Comparison of ENCODE assay signal across 1 cellular context in genomic region chr9:104968025-104968982, GRCh38.
TF ChIP-seq lines count a peak whose summit lies in the region.

No MANE protein-coding gene starts in this region.

TF ChIP-seq in HepG2, 621 proteins besides CTCF, POLR2A, EP300 and RAD21 (continued from another document and continues in another):
- TF ChIP-seq AHDC1 (CRISPR knock-in tag; IDR thresholded peaks at IDR 0.05; ENCODE audit: borderline replicate concordance) (no peak), RBM39 (IDR thresholded peaks at IDR 0.05; ENCODE audit: low read depth, low read length, poor library complexity, severe bottlenecking) (no peak), ZNF256 (CRISPR knock-in tag; conservative IDR thresholded peaks at IDR 0.05) (no peak), PCBP1 (IDR thresholded peaks at IDR 0.05; ENCODE audit: borderline replicate concordance, low read depth, low read length) (peak; percentile 82; the same call in 1 of the 2 replicates), KLF9 (CRISPR knock-in tag; IDR thresholded peaks at IDR 0.05; ENCODE audit: low read depth) (no peak), ZNF713 (CRISPR knock-in tag; IDR thresholded peaks at IDR 0.05) (no peak), ZNF501 (CRISPR knock-in tag; IDR thresholded peaks at IDR 0.05) (peak; percentile 40; the same call in 1 of the 2 replicates), YY1 (IDR thresholded peaks at IDR 0.05; ENCODE audit: insufficient read depth, insufficient replicate concordance, low read depth, low read length) (no peak), UBTF (CRISPR knock-in tag; IDR thresholded peaks at IDR 0.05) (0 out of 2 replicates have a peak, but pooled peaks have one; percentile 27), ZNF136 (CRISPR knock-in tag; IDR thresholded peaks at IDR 0.05; ENCODE audit: low read depth) (no peak), KDM3A (CRISPR knock-in tag; IDR thresholded peaks at IDR 0.05; ENCODE audit: low read depth) (no peak), EHMT2 (IDR thresholded peaks at IDR 0.05; ENCODE audit: borderline replicate concordance, low read depth, low read length) (no peak), ZBTB3 (CRISPR knock-in tag; IDR thresholded peaks at IDR 0.05; ENCODE audit: borderline replicate concordance, low read depth) (no peak), DRAP1 (CRISPR knock-in tag; IDR thresholded peaks at IDR 0.05) (peak; percentile 95), EZH2 (conservative IDR thresholded peaks at IDR 0.05; ENCODE audit: low read depth, low read length) (no peak), NFRKB (IDR thresholded peaks at IDR 0.05) (no peak), CAMTA2 (CRISPR knock-in tag; IDR thresholded peaks at IDR 0.05; ENCODE audit: borderline replicate concordance) (no peak), PTBP1 (IDR thresholded peaks at IDR 0.05; ENCODE audit: low read depth, low read length, poor library complexity, severe bottlenecking) (no peak), FOXM1 (CRISPR knock-in tag; IDR thresholded peaks at IDR 0.05) (no peak), ZNF296 (CRISPR knock-in tag; conservative IDR thresholded peaks at IDR 0.05) (no peak), SOX5 (CRISPR knock-in tag; IDR thresholded peaks at IDR 0.05; ENCODE audit: borderline replicate concordance) (no peak), ZNF441 (CRISPR knock-in tag; IDR thresholded peaks at IDR 0.05; ENCODE audit: borderline replicate concordance) (0 out of 2 replicates have a peak, but pooled peaks have one; percentile 28), RELA (CRISPR knock-in tag; IDR thresholded peaks at IDR 0.05) (no peak), GMEB1 (CRISPR knock-in tag; IDR thresholded peaks at IDR 0.05; ENCODE audit: borderline replicate concordance) (peak; percentile 27; the same call in 1 of the 2 replicates), BORCS8-MEF2B (CRISPR knock-in tag; IDR thresholded peaks at IDR 0.05) (peak; percentile 43; the same call in 1 of the 2 replicates), CBX5 (CRISPR knock-in tag; IDR thresholded peaks at IDR 0.05; ENCODE audit: borderline replicate concordance) (no peak; the same call in 1 of the 2 replicates), HNRNPH1 (optimal IDR thresholded peaks at IDR 0.05; ENCODE audit: low read depth, low read length) (no peak), IKZF5 (CRISPR knock-in tag; IDR thresholded peaks at IDR 0.05) (no peak; the same call in 1 of the 2 replicates), SMAD1 (CRISPR knock-in tag; IDR thresholded peaks at IDR 0.05; ENCODE audit: borderline replicate concordance, low read depth) (peak; percentile 58; the same call in 1 of the 2 replicates), ZFY (CRISPR knock-in tag; IDR thresholded peaks at IDR 0.05) (peak; percentile 65; the same call in 1 of the 2 replicates), ZNF382 (CRISPR knock-in tag; IDR thresholded peaks at IDR 0.05; ENCODE audit: borderline replicate concordance) (no peak), AHR (CRISPR knock-in tag; IDR thresholded peaks at IDR 0.05) (no peak), SP4 (CRISPR knock-in tag; IDR thresholded peaks at IDR 0.05) (peak; percentile 96), CHD4 (IDR thresholded peaks at IDR 0.05; ENCODE audit: borderline replicate concordance, low read length) (no peak), SSRP1 (CRISPR knock-in tag; IDR thresholded peaks at IDR 0.05) (no peak), ZFP82 (CRISPR knock-in tag; IDR thresholded peaks at IDR 0.05; ENCODE audit: borderline replicate concordance) (no peak), ZNF569 (CRISPR knock-in tag; IDR thresholded peaks at IDR 0.05; ENCODE audit: borderline replicate concordance) (no peak), ZBTB7B (CRISPR knock-in tag; IDR thresholded peaks at IDR 0.05) (no peak), KLF16 (CRISPR knock-in tag; IDR thresholded peaks at IDR 0.05) (no peak; a peak in 1 of 4 replicates), KDM2A (CRISPR knock-in tag; IDR thresholded peaks at IDR 0.05; ENCODE audit: borderline replicate concordance, low read depth) (peak; percentile 33; the same call in 1 of the 2 replicates), PRDM4 (CRISPR knock-in tag; IDR thresholded peaks at IDR 0.05; ENCODE audit: borderline replicate concordance) (no peak), MZF1 (CRISPR knock-in tag; IDR thresholded peaks at IDR 0.05; ENCODE audit: borderline replicate concordance) (no peak), ZNF570 (CRISPR knock-in tag; IDR thresholded peaks at IDR 0.05; ENCODE audit: borderline replicate concordance) (no peak), NFYB (CRISPR knock-in tag; IDR thresholded peaks at IDR 0.05) (no peak), SALL1 (CRISPR knock-in tag; IDR thresholded peaks at IDR 0.05) (peak; percentile 52), PBX2 (CRISPR knock-in tag; IDR thresholded peaks at IDR 0.05) (no peak), GLI4 (CRISPR knock-in tag; IDR thresholded peaks at IDR 0.05; ENCODE audit: borderline replicate concordance) (no peak; the same call in 1 of the 2 replicates), ZNF563 (CRISPR knock-in tag; IDR thresholded peaks at IDR 0.05) (no peak), ZNF550 (CRISPR knock-in tag; IDR thresholded peaks at IDR 0.05; ENCODE audit: borderline replicate concordance) (no peak), POGZ (CRISPR knock-in tag; IDR thresholded peaks at IDR 0.05) (no peak; the same call in 1 of the 2 replicates), JUNB (CRISPR knock-in tag; IDR thresholded peaks at IDR 0.05; ENCODE audit: borderline replicate concordance) (no peak), NCOA5 (CRISPR knock-in tag; IDR thresholded peaks at IDR 0.05) (no peak), TARDBP (CRISPR knock-in tag; IDR thresholded peaks at IDR 0.05) (0 out of 2 replicates have a peak, but pooled peaks have one; percentile 45), PHF8 (CRISPR knock-in tag; IDR thresholded peaks at IDR 0.05) (peak; percentile 13; the same call in 1 of the 2 replicates), ZBTB38 (CRISPR knock-in tag; IDR thresholded peaks at IDR 0.05) (no peak; the same call in 1 of the 2 replicates), ZNF121 (CRISPR knock-in tag; IDR thresholded peaks at IDR 0.05) (no peak), ZNF17 (CRISPR knock-in tag; IDR thresholded peaks at IDR 0.05) (no peak), ELK4 (CRISPR knock-in tag; IDR thresholded peaks at IDR 0.05; ENCODE audit: borderline replicate concordance) (no peak), KDM4B (CRISPR knock-in tag; IDR thresholded peaks at IDR 0.05) (no peak)
